Comparison of ENCODE assay signal across 11 cellular contexts in the genomic region with DNA sequence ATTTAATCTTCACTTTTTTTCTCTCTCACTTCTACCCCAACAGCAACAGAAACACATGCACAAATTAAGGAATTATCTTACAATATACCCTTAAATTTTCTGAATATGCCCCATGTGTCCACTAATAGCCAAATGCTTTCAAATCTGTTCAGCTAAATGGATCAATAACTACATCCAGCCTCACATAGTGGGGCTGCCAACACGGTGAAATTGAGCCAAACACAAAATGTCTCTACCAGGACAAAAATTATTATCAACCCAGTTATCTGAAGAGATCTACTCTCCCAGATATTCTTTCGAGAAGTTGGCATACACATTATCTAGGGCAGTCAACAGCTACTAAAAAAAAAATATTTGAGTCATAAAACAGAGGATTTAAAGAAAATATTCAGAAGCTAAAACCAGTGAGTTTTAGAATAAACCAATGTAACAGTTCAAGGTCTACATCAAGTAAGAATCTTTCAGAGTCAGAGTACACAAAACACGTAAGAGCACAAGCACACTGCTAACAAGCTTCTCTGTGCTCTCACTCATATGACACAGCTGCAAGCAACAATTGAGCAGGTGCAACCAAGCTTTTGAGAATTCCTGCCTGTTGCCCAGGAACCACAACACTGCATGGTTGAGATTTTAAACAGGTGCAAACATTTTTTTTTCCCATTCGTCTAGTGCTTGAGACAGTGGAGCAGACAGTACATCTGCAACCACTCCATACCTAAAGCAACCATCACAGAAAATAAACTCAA.
A peak's percentile ranks its signal among the peaks of the same experiment; 100 is the strongest.
DNase-seq lines count a peak whose midpoint lies in the region; ATAC-seq and TF ChIP-seq lines count a peak whose summit lies in the region.
"Had no signal": no experiment of that assay in that cellular context is flagged by ENCODE, and none has a peak within 500 bp of the region (broad histone marks: within the 10 kb centered on the region; RNA-seq: fewer than 3 reads in every experiment).

No MANE protein-coding gene starts in this region.

- H3K36me3 Mint-ChIP-seq in GM23338 (ENCODE audit: low read depth): no peaks in the 10 kb centered on the region
- H3K36me3 Mint-ChIP-seq in progenitor cell of endocrine pancreas (ENCODE audit: insufficient read depth): no peaks in the 10 kb centered on the region
- H3K36me3 Mint-ChIP-seq in endothelial cell (ENCODE audit: low read depth, unreplicated experiment): no peaks in the 10 kb centered on the region

- peak; percentile 16 for DNase-seq in GM23338 (ENCODE audit: low spot score)
- peak; percentile 99 for DNase-seq in NCI-H2171 treated with DMSO at 0.1 percent for 48 hours (lab: John Stamatoyannopoulos, UW)
- peak; percentile 90 for DNase-seq in epithelial cell of proximal tubule (ENCODE audit: low read depth)
- no peak for DNase-seq in progenitor cell of endocrine pancreas (ENCODE audit: low spot score, unreplicated experiment)
- no peak for DNase-seq in GM19238 (ENCODE audit: insufficient read length, low spot score)
- DNase-seq in germinal center (ENCODE audit: low spot score): no peak
- DNase-seq in endothelial cell (ENCODE audit: low spot score): no peak
- DNase-seq: activated effector memory CD4-positive, alpha-beta T cell treated with Interleukin-2 at 50 U/mL for 16 hours; GDM1; stimulated activated CD4-positive, alpha-beta T cell treated with anti-CD3 and anti-CD28 coated beads, Interleukin-12 subunit alpha, Interleukin-12 subunit beta, amount 100 ng/mL, for 4 hours had no signal

- peaks cover 17% of the 10 kb centered on the region; the same call in 1 of the 2 replicates for H3K27me3 ChIP-seq in GM23338 (ENCODE audit: insufficient read depth)

- no peak overlapping the region for H3K4me2 ChIP-seq in GM23338

- no peak overlapping the region for H3K27ac ChIP-seq in GM23338 (ENCODE audit: low read depth)

- no peak overlapping the region for H2AFZ ChIP-seq in GM23338

- H3K4me3 Mint-ChIP-seq in GM23338 (no peak overlapping the region), progenitor cell of endocrine pancreas (ENCODE audit: low read depth) (peak overlapping the region; percentile 63), endothelial cell (ENCODE audit: unreplicated experiment) (no peak overlapping the region)

- no peaks in the 10 kb centered on the region for H3K79me2 ChIP-seq in GM23338 (replicated peaks; ENCODE audit: insufficient read depth)

- H3K4me1 Mint-ChIP-seq in GM23338 (peaks cover 12% of the 10 kb centered on the region), progenitor cell of endocrine pancreas (ENCODE audit: low read depth) (peaks cover 40% of the 10 kb centered on the region), endothelial cell (ENCODE audit: unreplicated experiment) (peaks cover 12% of the 10 kb centered on the region)

- no peaks in the 10 kb centered on the region for H3K9me2 ChIP-seq in GM23338 (ENCODE audit: insufficient read depth)

- no peaks in the 10 kb centered on the region for H3K36me3 ChIP-seq in GM23338 (ENCODE audit: insufficient read depth)

- ATAC-seq in GM23338 (no peak), HG03342 (IDR thresholded peaks at IDR 0.05; ENCODE audit: unreplicated experiment) (no peak)

- no peak for TF ChIP-seq CTCF in GM23338 (conservative IDR thresholded peaks at IDR 0.05; ENCODE audit: low read depth in 2 of 2)
- TF ChIP-seq CTCF in epithelial cell of proximal tubule (conservative IDR thresholded peaks at IDR 0.05; ENCODE audit: low read depth, low read length): no peak
- no peak for TF ChIP-seq CTCF in progenitor cell of endocrine pancreas (IDR thresholded peaks at IDR 0.05; ENCODE audit: unreplicated experiment)
- no peak for TF ChIP-seq CTCF in endothelial cell (IDR thresholded peaks at IDR 0.05; ENCODE audit: unreplicated experiment)

- H3K4me1 ChIP-seq in GM23338 (ENCODE audit: insufficient read depth): peaks cover 4% of the 10 kb centered on the region; the same call in 1 of the 2 replicates

- no peaks in the 10 kb centered on the region for H4K20me1 ChIP-seq in GM23338 (replicated peaks; ENCODE audit: insufficient read depth)

- H3K9me3 Mint-ChIP-seq in GM23338: no peaks in the 10 kb centered on the region
- H3K9me3 Mint-ChIP-seq in progenitor cell of endocrine pancreas (ENCODE audit: low read depth): no peaks in the 10 kb centered on the region
- H3K9me3 Mint-ChIP-seq in endothelial cell (ENCODE audit: unreplicated experiment): no peaks in the 10 kb centered on the region

- H3K27me3 Mint-ChIP-seq in GM23338 (ENCODE audit: insufficient read depth, low read depth, poor library complexity) (peaks cover 8% of the 10 kb centered on the region), progenitor cell of endocrine pancreas (no peaks in the 10 kb centered on the region), endothelial cell (ENCODE audit: unreplicated experiment) (no peaks in the 10 kb centered on the region)

- no peak overlapping the region for H3K4me3 ChIP-seq in GM23338
- no peak overlapping the region for H3K4me3 ChIP-seq in epithelial cell of proximal tubule (ENCODE audit: low read depth, low read length)

- no peaks in the 10 kb centered on the region for H3F3A ChIP-seq in GM23338 (replicated peaks; ENCODE audit: low read depth)

- H3K27ac Mint-ChIP-seq in GM23338 (no peak overlapping the region), progenitor cell of endocrine pancreas (peak overlapping the region; percentile 91), endothelial cell (ENCODE audit: unreplicated experiment) (no peak overlapping the region)

TF ChIP-seq in GM23338, 12 proteins besides CTCF, POLR2A, EP300 and RAD21:
- TF ChIP-seq NANOG (IDR thresholded peaks at IDR 0.05; ENCODE audit: borderline replicate concordance) (no peak), STAT1 (IDR thresholded peaks at IDR 0.05; ENCODE audit: unreplicated experiment) (no peak), POLR2AphosphoS5 (IDR thresholded peaks at IDR 0.05; ENCODE audit: low read depth) (no peak)
- TF ChIP-seq, protein P1, sequence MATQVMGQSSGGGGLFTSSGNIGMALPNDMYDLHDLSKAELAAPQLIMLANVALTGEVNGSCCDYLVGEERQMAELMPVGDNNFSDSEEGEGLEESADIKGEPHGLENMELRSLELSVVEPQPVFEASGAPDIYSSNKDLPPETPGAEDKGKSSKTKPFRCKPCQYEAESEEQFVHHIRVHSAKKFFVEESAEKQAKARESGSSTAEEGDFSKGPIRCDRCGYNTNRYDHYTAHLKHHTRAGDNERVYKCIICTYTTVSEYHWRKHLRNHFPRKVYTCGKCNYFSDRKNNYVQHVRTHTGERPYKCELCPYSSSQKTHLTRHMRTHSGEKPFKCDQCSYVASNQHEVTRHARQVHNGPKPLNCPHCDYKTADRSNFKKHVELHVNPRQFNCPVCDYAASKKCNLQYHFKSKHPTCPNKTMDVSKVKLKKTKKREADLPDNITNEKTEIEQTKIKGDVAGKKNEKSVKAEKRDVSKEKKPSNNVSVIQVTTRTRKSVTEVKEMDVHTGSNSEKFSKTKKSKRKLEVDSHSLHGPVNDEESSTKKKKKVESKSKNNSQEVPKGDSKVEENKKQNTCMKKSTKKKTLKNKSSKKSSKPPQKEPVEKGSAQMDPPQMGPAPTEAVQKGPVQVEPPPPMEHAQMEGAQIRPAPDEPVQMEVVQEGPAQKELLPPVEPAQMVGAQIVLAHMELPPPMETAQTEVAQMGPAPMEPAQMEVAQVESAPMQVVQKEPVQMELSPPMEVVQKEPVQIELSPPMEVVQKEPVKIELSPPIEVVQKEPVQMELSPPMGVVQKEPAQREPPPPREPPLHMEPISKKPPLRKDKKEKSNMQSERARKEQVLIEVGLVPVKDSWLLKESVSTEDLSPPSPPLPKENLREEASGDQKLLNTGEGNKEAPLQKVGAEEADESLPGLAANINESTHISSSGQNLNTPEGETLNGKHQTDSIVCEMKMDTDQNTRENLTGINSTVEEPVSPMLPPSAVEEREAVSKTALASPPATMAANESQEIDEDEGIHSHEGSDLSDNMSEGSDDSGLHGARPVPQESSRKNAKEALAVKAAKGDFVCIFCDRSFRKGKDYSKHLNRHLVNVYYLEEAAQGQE (IDR thresholded peaks at IDR 0.05; ENCODE audit: unreplicated experiment): no peak

Comparison
In these comparisons a context has a peak if more than half of its experiments do, and no peak if none do; other contexts are left out.
1. DNase-seq: peak in GM23338 (single experiment), NCI-H2171 treated with DMSO at 0.1 percent for 48 hours (single experiment) and epithelial cell of proximal tubule (single experiment); none in progenitor cell of endocrine pancreas (single experiment), GM19238 (single experiment), germinal center (single experiment) and endothelial cell (single experiment).